ENCODE assay signal across 13 cellular contexts in the genomic region with DNA sequence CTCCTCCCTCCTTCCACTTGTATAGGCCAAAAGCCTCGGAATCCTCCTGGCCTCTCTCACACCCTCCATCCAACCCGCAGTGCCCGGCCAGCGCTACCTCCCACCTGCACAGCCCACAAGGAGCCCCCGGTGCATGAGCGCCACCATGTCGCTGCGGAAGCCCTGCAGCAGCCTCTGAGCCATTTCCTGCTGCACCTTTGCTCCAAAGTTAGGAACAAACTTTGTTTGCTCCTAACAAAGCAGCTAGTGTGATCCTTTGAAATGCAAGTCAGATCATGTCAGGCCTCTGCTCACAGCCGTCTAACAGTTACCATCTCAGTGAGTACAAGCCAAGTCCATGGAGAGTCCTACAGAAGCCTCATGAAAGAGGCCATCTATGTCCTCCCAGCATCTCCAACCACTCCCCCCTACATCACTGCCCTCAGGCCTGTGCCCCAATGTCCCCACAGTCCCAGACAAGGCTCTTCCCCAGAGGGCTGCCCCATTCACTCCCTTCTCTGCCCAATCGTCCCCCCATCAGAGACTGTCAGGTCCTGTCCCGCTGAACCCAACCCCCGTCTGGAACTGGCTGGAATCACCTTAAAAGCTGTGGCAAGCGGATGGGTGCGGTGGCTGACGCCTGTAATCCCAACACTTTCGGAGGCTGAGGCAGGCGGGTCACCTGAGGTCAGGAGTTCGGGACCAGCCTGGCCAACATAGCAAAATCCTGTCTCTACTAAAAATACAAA. TPM values are rescaled to one million over a fixed set of nuclear protein-coding genes. Genes with fewer than 3 reads are reported as not detected.
DNase-seq lines count a peak whose midpoint lies in the region; ATAC-seq and TF ChIP-seq lines count a peak whose summit lies in the region.
"Had no signal": no experiment of that assay in that cellular context is flagged by ENCODE, and none has a peak within 500 bp of the region (broad histone marks: within the 10 kb centered on the region; RNA-seq: fewer than 3 reads in every experiment).

No MANE protein-coding gene starts in this region.

- no peak overlapping the region for H3K23ac ChIP-seq in trophoblast cell (ENCODE audit: low read length)

- no peak overlapping the region for H2BK12ac ChIP-seq in trophoblast cell (ENCODE audit: low read length)

- H3K4ac ChIP-seq in trophoblast cell (ENCODE audit: low read depth, low read length), result peak overlapping the region; percentile 12

- no peak overlapping the region for H2BK120ac ChIP-seq in trophoblast cell (ENCODE audit: insufficient read depth, low read length, poor library complexity)

- H4K12ac ChIP-seq in trophoblast cell (ENCODE audit: low read depth, low read length), result no peak overlapping the region

- H3K4me2 ChIP-seq in trophoblast cell (ENCODE audit: low read length) (no peak overlapping the region), hepatocyte (no peak overlapping the region)

- no peak overlapping the region for H4K8ac ChIP-seq in trophoblast cell (ENCODE audit: low read depth, low read length)

- H2BK5ac ChIP-seq in trophoblast cell (ENCODE audit: low read depth, low read length, poor library complexity), result no peak overlapping the region

- no peak overlapping the region for H2AK5ac ChIP-seq in trophoblast cell (ENCODE audit: low read length)

- ATAC-seq in T-helper 17 cell (no peak), esophagus mucosa (peak; percentile 67)

- H3K4me3 Mint-ChIP-seq in T-helper 17 cell, result no peak overlapping the region

- peaks cover 11% of the 10 kb centered on the region for H4K20me1 ChIP-seq in hepatocyte (ENCODE audit: insufficient read depth, poor library complexity, severe bottlenecking)

- no peaks in the 10 kb centered on the region for H3K9me2 ChIP-seq in hepatocyte (replicated peaks; ENCODE audit: insufficient read depth)

- peak; percentile 75 for DNase-seq in COLO829 (ENCODE audit: low spot score)
- DNase-seq in T-helper 17 cell, result no peak
- DNase-seq in trophoblast cell, result no peak
- no peak for DNase-seq in SJCRH30
- no peak for DNase-seq in hepatocyte (ENCODE audit: low spot score)
- DNase-seq in GF-D8 (lab: John Stamatoyannopoulos, UW), result no peak
- DNase-seq in erythroblast (lab: John Stamatoyannopoulos, UW), result no peak
- DNase-seq: activated naive CD4-positive, alpha-beta T cell treated with anti-CD3 and anti-CD28 coated beads, Interleukin-2, amount 50 U/mL, for 16 hours; mesendoderm; NCI-H1694 treated with DMSO at 0.1 percent for 48 hours; NCI-H526 had no signal

- no peak for TF ChIP-seq CTCF in hepatocyte (IDR thresholded peaks at IDR 0.05; ENCODE audit: poor library complexity)

- H3K4me1 Mint-ChIP-seq in T-helper 17 cell, result peaks cover 13% of the 10 kb centered on the region

- no peaks in the 10 kb centered on the region for H3K27me3 Mint-ChIP-seq in T-helper 17 cell

- peaks cover 6% of the 10 kb centered on the region for H3K79me1 ChIP-seq in trophoblast cell (ENCODE audit: low read length)

- H3K4me3 ChIP-seq in trophoblast cell (ENCODE audit: low read depth, low read length) (no peak overlapping the region), SJCRH30 (no peak overlapping the region), hepatocyte (no peak overlapping the region)
- H3K4me3 ChIP-seq: pancreas had no signal

- H3K9me3 ChIP-seq in T-helper 17 cell (ENCODE audit: control insufficient read depth, low read length, poor library complexity, severe bottlenecking), result no peaks in the 10 kb centered on the region
- no peaks in the 10 kb centered on the region for H3K9me3 ChIP-seq in trophoblast cell (ENCODE audit: insufficient read depth, low read depth, low read length)
- no peaks in the 10 kb centered on the region for H3K9me3 ChIP-seq in SJCRH30 (replicated peaks)
- H3K9me3 ChIP-seq in hepatocyte (ENCODE audit: low read depth), result no peaks in the 10 kb centered on the region
- H3K9me3 ChIP-seq: pancreas had no signal

- peak overlapping the region; percentile 8 for H4K91ac ChIP-seq in trophoblast cell (ENCODE audit: low read depth, low read length)

- H3K27ac ChIP-seq in trophoblast cell (ENCODE audit: low read depth, low read length), result no peak overlapping the region
- no peak overlapping the region for H3K27ac ChIP-seq in SJCRH30
- H3K27ac ChIP-seq in hepatocyte, result no peak overlapping the region
- H3K27ac ChIP-seq: pancreas had no signal

- H3K27me3 ChIP-seq in trophoblast cell (ENCODE audit: insufficient read depth, low read length) (no peaks in the 10 kb centered on the region), SJCRH30 (no peaks in the 10 kb centered on the region), hepatocyte (no peaks in the 10 kb centered on the region)
- H3K27me3 ChIP-seq: pancreas had no signal

- H3K9ac ChIP-seq in trophoblast cell (ENCODE audit: low read length), result no peak overlapping the region

- no peak for TF ChIP-seq POLR2A in erythroblast (IDR thresholded peaks at IDR 0.05; ENCODE audit: low read length)

- peaks cover 5 to 12% of the 10 kb centered on the region in 2 experiments for H3K4me1 ChIP-seq in trophoblast cell (ENCODE audit: control insufficient read depth in 1 of 2, insufficient read depth in 2 of 2, low read length in 2 of 2)
- peaks cover 22% of the 10 kb centered on the region for H3K4me1 ChIP-seq in SJCRH30
- no peaks in the 10 kb centered on the region for H3K4me1 ChIP-seq in hepatocyte (ENCODE audit: insufficient read depth)

- H3K18ac ChIP-seq in trophoblast cell (ENCODE audit: low read length), result no peak overlapping the region

- H3K27ac Mint-ChIP-seq in T-helper 17 cell, result peak overlapping the region; percentile 45

- H3K36me3 ChIP-seq in trophoblast cell (ENCODE audit: control insufficient read depth in 1 of 2, insufficient read depth in 2 of 2, low read length in 2 of 2), result peaks cover 3 to 5% of the 10 kb centered on the region in 2 experiments
- no peaks in the 10 kb centered on the region for H3K36me3 ChIP-seq in SJCRH30
- no peaks in the 10 kb centered on the region for H3K36me3 ChIP-seq in hepatocyte (replicated peaks; ENCODE audit: insufficient read depth, low read depth)
- H3K36me3 ChIP-seq: pancreas had no signal

- H3K79me2 ChIP-seq in trophoblast cell (ENCODE audit: control insufficient read depth, insufficient read depth, low read length, poor library complexity) (peaks cover 7% of the 10 kb centered on the region), hepatocyte (peaks cover 95% of the 10 kb centered on the region)

- WGBS in trophoblast cell (ENCODE audit: extremely low coverage, insufficient coverage, insufficient read length), result no CpG with 5 or more reads among the region's 18 CpGs
- 89% methylated on average over 18 of the region's 18 CpGs for WGBS in hepatocyte (ENCODE audit: low lambda C conversion rate, missing lambda C conversion rate)

- H3K14ac ChIP-seq in trophoblast cell (ENCODE audit: low read length), result no peak overlapping the region

- no peaks in the 10 kb centered on the region for H3K36me3 Mint-ChIP-seq in T-helper 17 cell (ENCODE audit: low read depth)

- H2AFZ ChIP-seq in trophoblast cell (ENCODE audit: insufficient read depth, low read length, poor library complexity) (no peak overlapping the region), hepatocyte (no peak overlapping the region)

RNA-seq across cellular contexts. Expression of a gene that starts 7.5 kb away (rescaled TPM):
- total RNA-seq in T-helper 17 cell (10 to 100 TPM; 13.5 to 20.3 TPM), esophagus mucosa (19.5 TPM), hepatocyte (31.3 and 47.4 TPM in 2 replicates)
- polyA plus RNA-seq in trophoblast cell (2013), result 34.4 and 36.2 TPM in 2 replicates
- total RNA-seq in SJCRH30 (2014; rRNA removed; shearing (Covaris generic)), result 43.3 and 45.1 TPM in 2 replicates
- polyA plus RNA-seq in hepatocyte, result 29.9 and 33.3 TPM in 2 replicates

RNA-seq across cellular contexts. Expression of a gene that starts 17.1 kb away (rescaled TPM):
- total RNA-seq in T-helper 17 cell, result 10 to 100 TPM; 78.2 to 85.9 TPM
- total RNA-seq in esophagus mucosa, result 63.0 TPM
- 114 and 115 TPM in 2 replicates for polyA plus RNA-seq in trophoblast cell (2013)
- total RNA-seq in SJCRH30 (2014; rRNA removed; shearing (Covaris generic)), result 69.9 and 72.0 TPM in 2 replicates
- 68.5 and 71.2 TPM in 2 replicates for total RNA-seq in hepatocyte
- polyA plus RNA-seq in hepatocyte, result 90.1 and 126 TPM in 2 replicates
